In genomic region chr1:201566529-201566823, GRCh38 we compare ENCODE assay signal across 16 cellular contexts.
"Had no signal": no experiment of that assay in that cellular context is flagged by ENCODE, and none has a peak within 500 bp of the region (broad histone marks: within the 10 kb centered on the region; RNA-seq: fewer than 3 reads in every experiment).

No MANE protein-coding gene starts in this region.

- H3K4me1 Mint-ChIP-seq: activated B cell treated with CpG ODN at 0.5 μM for 24 hours; stimulated activated memory B cell treated with anti-CD40 and anti-IgM and Interleukin-4, amounts not matched to agents 10 μg/mL and 1 μg/mL and 100 μg/mL, for 72 hours had no signal

- ATAC-seq: activated CD8-positive, alpha-beta T cell treated with anti-CD3 and anti-CD28 coated beads for 36 hours; pancreas; stimulated activated memory B cell treated with anti-CD40 and anti-IgM and Interleukin-4, amounts not matched to agents 10 μg/mL and 1 μg/mL and 100 μg/mL, for 72 hours had no signal

- H3K27ac Mint-ChIP-seq: activated B cell treated with CpG ODN at 0.5 μM for 24 hours; activated CD8-positive, alpha-beta T cell treated with anti-CD3 and anti-CD28 coated beads for 36 hours; activated naive CD8-positive, alpha-beta T cell treated with anti-CD3 and anti-CD28 coated beads, Interleukin-2, amount 10 ng/mL, durations not matched to agents 7 days and 5 days; stimulated activated memory B cell treated with anti-CD40 and anti-IgM and Interleukin-4, amounts not matched to agents 10 μg/mL and 1 μg/mL and 100 μg/mL, for 72 hours had no signal

- H3K4me3 Mint-ChIP-seq: activated B cell treated with CpG ODN at 0.5 μM for 24 hours; activated CD8-positive, alpha-beta T cell treated with anti-CD3 and anti-CD28 coated beads for 36 hours; activated naive CD8-positive, alpha-beta T cell treated with anti-CD3 and anti-CD28 coated beads, Interleukin-2, amount 10 ng/mL, durations not matched to agents 7 days and 5 days; neural crest cell; stimulated activated memory B cell treated with anti-CD40 and anti-IgM and Interleukin-4, amounts not matched to agents 10 μg/mL and 1 μg/mL and 100 μg/mL, for 72 hours had no signal

- H3K27me3 ChIP-seq: pancreas, SJSA1, transverse colon had no signal

- H3K36me3 Mint-ChIP-seq: activated naive CD8-positive, alpha-beta T cell treated with anti-CD3 and anti-CD28 coated beads, Interleukin-2, amount 10 ng/mL, durations not matched to agents 7 days and 5 days; stimulated activated memory B cell treated with anti-CD40 and anti-IgM and Interleukin-4, amounts not matched to agents 10 μg/mL and 1 μg/mL and 100 μg/mL, for 72 hours had no signal

- H3K9me3 ChIP-seq: pancreas, SJSA1, transverse colon had no signal

- H3K4me1 ChIP-seq: pancreas had no signal

- H3K27ac ChIP-seq: pancreas, SJSA1 had no signal

- H3K4me3 ChIP-seq: lung, pancreas, SJSA1, transverse colon had no signal

- H3K9me3 Mint-ChIP-seq: activated B cell treated with CpG ODN at 0.5 μM for 24 hours; activated CD8-positive, alpha-beta T cell treated with anti-CD3 and anti-CD28 coated beads for 36 hours; activated naive CD8-positive, alpha-beta T cell treated with anti-CD3 and anti-CD28 coated beads, Interleukin-2, amount 10 ng/mL, durations not matched to agents 7 days and 5 days; neural crest cell; stimulated activated memory B cell treated with anti-CD40 and anti-IgM and Interleukin-4, amounts not matched to agents 10 μg/mL and 1 μg/mL and 100 μg/mL, for 72 hours had no signal

- DNase-seq: activated B cell treated with CpG ODN at 0.5 μM for 24 hours; activated CD4-positive, alpha-beta T cell treated with anti-CD3 and anti-CD28 coated beads for 48 hours; activated CD8-positive, alpha-beta T cell treated with anti-CD3 and anti-CD28 coated beads for 36 hours; activated gamma-delta T cell treated with Interleukin-2 at 50 U/mL for 16 hours; activated naive CD8-positive, alpha-beta T cell treated with anti-CD3 and anti-CD28 coated beads, Interleukin-2, amount 10 ng/mL, durations not matched to agents 7 days and 5 days; activated T-cell treated with anti-CD3 and anti-CD28 coated beads, Interleukin-2, amount 50 U/mL, for 48 hours; kidney glomerular epithelial cell; midbrain; stimulated activated CD4-positive, alpha-beta T cell treated with anti-CD3 and anti-CD28 coated beads, Interleukin-2, amount 100 ng/mL, for 48 hours; SW 1271; transverse colon had no signal

- H3K27me3 Mint-ChIP-seq: activated B cell treated with CpG ODN at 0.5 μM for 24 hours; activated CD8-positive, alpha-beta T cell treated with anti-CD3 and anti-CD28 coated beads for 36 hours; activated naive CD8-positive, alpha-beta T cell treated with anti-CD3 and anti-CD28 coated beads, Interleukin-2, amount 10 ng/mL, durations not matched to agents 7 days and 5 days; stimulated activated memory B cell treated with anti-CD40 and anti-IgM and Interleukin-4, amounts not matched to agents 10 μg/mL and 1 μg/mL and 100 μg/mL, for 72 hours had no signal

- H3K36me3 ChIP-seq: pancreas, SJSA1, transverse colon had no signal
